ENCODE assay signal across 14 cellular contexts in the genomic region with DNA sequence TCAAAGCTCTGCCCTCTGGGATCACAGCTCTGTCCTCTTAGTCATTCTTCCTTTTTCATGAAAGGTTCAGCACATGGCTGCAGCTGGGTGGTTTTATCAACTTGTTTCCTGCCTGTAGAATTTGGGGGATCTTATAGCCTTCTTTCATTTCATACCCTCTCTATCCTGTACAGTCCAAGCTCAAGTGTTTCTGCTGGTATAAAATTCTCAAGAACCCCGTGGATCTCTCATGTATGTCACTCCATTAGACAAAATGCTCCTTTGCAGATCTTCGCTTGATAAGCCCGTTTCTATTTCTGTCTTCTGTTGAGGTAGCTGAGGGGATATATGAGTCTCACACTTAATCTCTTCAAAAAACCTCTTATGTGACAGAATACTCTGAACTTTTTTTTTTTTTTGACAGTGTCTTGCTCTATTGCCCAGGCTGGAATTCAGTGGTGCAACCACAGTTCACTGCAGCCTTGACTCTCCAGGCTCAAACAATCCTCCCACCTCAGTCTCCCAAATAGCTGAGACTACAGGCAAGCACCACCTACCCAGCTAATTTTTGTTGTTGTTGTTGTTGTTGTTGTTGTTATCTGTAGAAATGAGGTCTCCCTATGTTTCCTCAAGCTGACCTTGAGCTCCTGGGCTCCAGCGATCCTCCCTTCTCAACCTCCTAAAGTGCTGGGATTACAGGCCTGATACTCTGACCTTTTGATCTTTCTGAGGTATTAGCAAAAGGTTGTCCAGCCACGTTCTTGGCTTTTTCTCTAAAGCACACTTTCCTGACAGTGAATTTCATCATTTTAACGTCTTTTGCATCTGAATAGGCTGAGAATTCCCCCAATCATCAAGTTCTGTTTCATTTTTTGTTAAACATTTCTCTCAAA. TPM values are rescaled to one million over a fixed set of nuclear protein-coding genes. Genes with fewer than 3 reads are reported as not detected.
DNase-seq lines count a peak whose midpoint lies in the region; ATAC-seq lines count a peak whose summit lies in the region.
"Had no signal": no experiment of that assay in that cellular context is flagged by ENCODE, and none has a peak within 500 bp of the region (broad histone marks: within the 10 kb centered on the region; RNA-seq: fewer than 3 reads in every experiment).

No MANE protein-coding gene starts in this region.

- DNase-seq in activated T-cell treated with anti-CD3 and anti-CD28 coated beads, Interleukin-2, amount 50 U/mL, for 24 hours: peak; percentile 38
- DNase-seq in activated T-cell treated with anti-CD3 and anti-CD28 coated beads for 4 hours (no peak), NAMALWA (ENCODE audit: low spot score) (peak; percentile 23), D341Med (ENCODE audit: low spot score) (no peak), nucleus accumbens (lab: John Stamatoyannopoulos, UW) (no peak)
- DNase-seq in activated naive CD8-positive, alpha-beta T cell treated with anti-CD3 and anti-CD28 coated beads for 36 hours: no peak
- DNase-seq in stimulated activated effector memory CD8-positive, alpha-beta T cell treated with anti-CD3 and anti-CD28 coated beads, Interleukin-12 subunit alpha, Interleukin-12 subunit beta, amount 100 ng/mL, for 72 hours (ENCODE audit: low spot score in 2 of 2): peak in 1 of 2 donors; percentile 60
- DNase-seq: glutamatergic neuron, islet precursor cell, mucosa of descending colon, NCI-H1048, T1000 had no signal

- peak overlapping the region; percentile 56 for H3K4me3 Mint-ChIP-seq in activated T-cell treated with anti-CD3 and anti-CD28 coated beads, Interleukin-2, amount 50 U/mL, for 24 hours
- H3K4me3 Mint-ChIP-seq in activated naive CD8-positive, alpha-beta T cell treated with anti-CD3 and anti-CD28 coated beads for 36 hours: no peak overlapping the region
- H3K4me3 Mint-ChIP-seq in stimulated activated effector memory CD8-positive, alpha-beta T cell treated with anti-CD3 and anti-CD28 coated beads, Interleukin-12 subunit alpha, Interleukin-12 subunit beta, amount 100 ng/mL, for 72 hours: peak overlapping the region; percentile 58

- peak overlapping the region; percentile 96 for H3K27ac Mint-ChIP-seq in activated T-cell treated with anti-CD3 and anti-CD28 coated beads, Interleukin-2, amount 50 U/mL, for 24 hours
- peak overlapping the region; percentile 89 for H3K27ac Mint-ChIP-seq in activated naive CD8-positive, alpha-beta T cell treated with anti-CD3 and anti-CD28 coated beads for 36 hours
- H3K27ac Mint-ChIP-seq in stimulated activated effector memory CD8-positive, alpha-beta T cell treated with anti-CD3 and anti-CD28 coated beads, Interleukin-12 subunit alpha, Interleukin-12 subunit beta, amount 100 ng/mL, for 72 hours: peak overlapping the region; percentile 91
- H3K27ac Mint-ChIP-seq: progenitor cell of endocrine pancreas had no signal

- peaks cover 61% of the 10 kb centered on the region for H3K4me1 Mint-ChIP-seq in activated T-cell treated with anti-CD3 and anti-CD28 coated beads, Interleukin-2, amount 50 U/mL, for 24 hours (ENCODE audit: low read depth)
- peaks cover 46% of the 10 kb centered on the region for H3K4me1 Mint-ChIP-seq in activated naive CD8-positive, alpha-beta T cell treated with anti-CD3 and anti-CD28 coated beads for 36 hours
- peaks cover 54% of the 10 kb centered on the region for H3K4me1 Mint-ChIP-seq in stimulated activated effector memory CD8-positive, alpha-beta T cell treated with anti-CD3 and anti-CD28 coated beads, Interleukin-12 subunit alpha, Interleukin-12 subunit beta, amount 100 ng/mL, for 72 hours

- H3K27me3 Mint-ChIP-seq in activated T-cell treated with anti-CD3 and anti-CD28 coated beads, Interleukin-2, amount 50 U/mL, for 24 hours: no peaks in the 10 kb centered on the region
- H3K27me3 Mint-ChIP-seq in activated naive CD8-positive, alpha-beta T cell treated with anti-CD3 and anti-CD28 coated beads for 36 hours: no peaks in the 10 kb centered on the region
- H3K27me3 Mint-ChIP-seq: progenitor cell of endocrine pancreas had no signal

- H3K36me3 Mint-ChIP-seq in activated T-cell treated with anti-CD3 and anti-CD28 coated beads, Interleukin-2, amount 50 U/mL, for 24 hours (ENCODE audit: low read depth): no peaks in the 10 kb centered on the region
- H3K36me3 Mint-ChIP-seq in activated naive CD8-positive, alpha-beta T cell treated with anti-CD3 and anti-CD28 coated beads for 36 hours: peaks cover 9% of the 10 kb centered on the region
- peaks cover 6% of the 10 kb centered on the region for H3K36me3 Mint-ChIP-seq in stimulated activated effector memory CD8-positive, alpha-beta T cell treated with anti-CD3 and anti-CD28 coated beads, Interleukin-12 subunit alpha, Interleukin-12 subunit beta, amount 100 ng/mL, for 72 hours

- no peaks in the 10 kb centered on the region for H3K9me3 Mint-ChIP-seq in activated T-cell treated with anti-CD3 and anti-CD28 coated beads, Interleukin-2, amount 50 U/mL, for 24 hours
- H3K9me3 Mint-ChIP-seq in activated naive CD8-positive, alpha-beta T cell treated with anti-CD3 and anti-CD28 coated beads for 36 hours: no peaks in the 10 kb centered on the region
- no peaks in the 10 kb centered on the region for H3K9me3 Mint-ChIP-seq in stimulated activated effector memory CD8-positive, alpha-beta T cell treated with anti-CD3 and anti-CD28 coated beads, Interleukin-12 subunit alpha, Interleukin-12 subunit beta, amount 100 ng/mL, for 72 hours

- ATAC-seq in stimulated activated effector memory CD8-positive, alpha-beta T cell treated with anti-CD3 and anti-CD28 coated beads, Interleukin-12 subunit alpha, Interleukin-12 subunit beta, amount 100 ng/mL, for 72 hours: peak; percentile 60
- no peak for ATAC-seq in HG02870 (IDR thresholded peaks at IDR 0.05; ENCODE audit: unreplicated experiment)
- ATAC-seq: mucosa of descending colon had no signal

RNA-seq across cellular contexts. Expression of gene COL9A2, which starts 24.7 kb away (rescaled TPM):
- total RNA-seq in activated naive CD8-positive, alpha-beta T cell treated with anti-CD3 and anti-CD28 coated beads for 36 hours: 1 to 10 TPM; 2.5 to 3.0 TPM

RNA-seq across cellular contexts. Expression of gene SMAP2, which starts 31.8 kb away (rescaled TPM):
- 100 to 1,000 TPM; 160 to 162 TPM for total RNA-seq in activated naive CD8-positive, alpha-beta T cell treated with anti-CD3 and anti-CD28 coated beads for 36 hours

Comparison
In these comparisons a context has a peak if more than half of its experiments do, and no peak if none do; other contexts are left out.
1. DNase-seq: peak in activated T-cell treated with anti-CD3 and anti-CD28 coated beads, Interleukin-2, amount 50 U/mL, for 24 hours (single experiment) and NAMALWA (single experiment); none in activated T-cell treated with anti-CD3 and anti-CD28 coated beads for 4 hours (single experiment), activated naive CD8-positive, alpha-beta T cell treated with anti-CD3 and anti-CD28 coated beads for 36 hours (single experiment), D341Med (single experiment) and nucleus accumbens (0 of 56).
2. Peak in every context shown above with its lines, with median percentiles within 50 percentile points of each other: H3K27ac Mint-ChIP-seq.